In genomic region chr12:124273630-124274029, GRCh38 we compare ENCODE assay signal across 8 cellular contexts. TPM values are rescaled to one million over a fixed set of nuclear protein-coding genes. Genes with fewer than 3 reads are reported as not detected.
DNase-seq lines count a peak whose midpoint lies in the region; TF ChIP-seq lines count a peak whose summit lies in the region.

No MANE protein-coding gene starts in this region.

- in situ Hi-C loops in brain microvascular endothelial cell (cut with HindIII; ENCODE audit: low pct_ligation_motif_present, low sequenced_read_pairs) = no loop called here

- no peaks in the 10 kb centered on the region for H3K9me3 ChIP-seq in osteoblast (ENCODE audit: low read depth, low read length)

- H3K36me3 ChIP-seq in H7 (replicated peaks; ENCODE audit: control insufficient read depth, insufficient read depth, low read length) = no peaks in the 10 kb centered on the region
- H3K36me3 ChIP-seq in brain microvascular endothelial cell (replicated peaks) = no peaks in the 10 kb centered on the region
- H3K36me3 ChIP-seq in osteoblast (ENCODE audit: insufficient read depth, low read length) = no peaks in the 10 kb centered on the region

- TF ChIP-seq CTCF in brain microvascular endothelial cell (IDR thresholded peaks at IDR 0.05; ENCODE audit: low read depth, low read length, missing control alignments) (peak; percentile 60), osteoblast (IDR thresholded peaks at IDR 0.05; ENCODE audit: extremely low read depth, low read depth, low read length) (peak; percentile 32)

- DNase-seq in NCI-H524 (lab: John Stamatoyannopoulos, UW) = peak; percentile 13 to 36
- DNase-seq in NCI-H524 treated with DMSO at 0.1 percent for 48 hours (lab: John Stamatoyannopoulos, UW) = no peak
- peak; percentile 82 for DNase-seq in H7
- DNase-seq in NCI-H226 = peak; percentile 35
- DNase-seq in brain microvascular endothelial cell = peak; percentile 47
- peak; percentile 88 for DNase-seq in osteoblast (ENCODE audit: insufficient read length, low spot score, missing footprints)
- DNase-seq in superior temporal gyrus (ENCODE audit: extremely low spot score) = no peak
- no peak for DNase-seq in effector CD4-positive, alpha-beta T cell

- no peaks in the 10 kb centered on the region for H4K20me1 ChIP-seq in osteoblast (ENCODE audit: insufficient read depth, low read length)

- H3K27me3 ChIP-seq in H7 (ENCODE audit: control insufficient read depth, insufficient read depth, low read length) = no peaks in the 10 kb centered on the region
- H3K27me3 ChIP-seq in brain microvascular endothelial cell (replicated peaks) = peaks cover 11% of the 10 kb centered on the region
- H3K27me3 ChIP-seq in osteoblast (ENCODE audit: insufficient read depth, low read length) = peaks cover 24% of the 10 kb centered on the region

- peaks cover 5% of the 10 kb centered on the region for H3K4me1 ChIP-seq in osteoblast (ENCODE audit: insufficient read depth, low read length)

- H2AFZ ChIP-seq in osteoblast (ENCODE audit: low read length) = peak overlapping the region; percentile 40

- no peaks in the 10 kb centered on the region for H3K79me2 ChIP-seq in osteoblast (ENCODE audit: insufficient read depth, low read length)

- H3K4me3 ChIP-seq in H7 (ENCODE audit: insufficient read depth, low read depth, low read length) (no peak overlapping the region), brain microvascular endothelial cell (ENCODE audit: low read depth, low read length) (no peak overlapping the region), osteoblast (ENCODE audit: insufficient read depth, low read length) (no peak overlapping the region)

- no peak overlapping the region for H3K4me2 ChIP-seq in osteoblast (ENCODE audit: insufficient read depth, low read length)

- H3K27ac ChIP-seq in brain microvascular endothelial cell (no peak overlapping the region), osteoblast (ENCODE audit: low read depth, low read length) (no peak overlapping the region)

RNA-seq across cellular contexts. Expression of gene RFLNA, which starts 21.3 kb away (rescaled TPM):
- 1.4 and 3.7 TPM in 2 replicates for total RNA-seq in H7 (2014; rRNA removed; shearing (Covaris generic))
- 15.9 and 16.2 TPM in 2 replicates for total RNA-seq in osteoblast

Comparison
In these comparisons a context has a peak if more than half of its experiments do, and no peak if none do; other contexts are left out.
1. DNase-seq: peak in NCI-H524 (2 of 2), H7 (single experiment), NCI-H226 (single experiment), brain microvascular endothelial cell (single experiment) and osteoblast (single experiment); none in NCI-H524 treated with DMSO at 0.1 percent for 48 hours (single experiment), superior temporal gyrus (single experiment) and effector CD4-positive, alpha-beta T cell (single experiment).